20 cellular contexts compared by ENCODE assay signal in genomic region chr9:91465420-91465819, GRCh38. TPM values are rescaled to one million over a fixed set of nuclear protein-coding genes. Genes with fewer than 3 reads are reported as not detected.
DNase-seq lines count a peak whose midpoint lies in the region; ATAC-seq and TF ChIP-seq lines count a peak whose summit lies in the region.
"Had no signal": no experiment of that assay in that cellular context is flagged by ENCODE, and none has a peak within 500 bp of the region (broad histone marks: within the 10 kb centered on the region; RNA-seq: fewer than 3 reads in every experiment).

No MANE protein-coding gene starts in this region.

- H2AFZ ChIP-seq in IMR-90 (replicated peaks; ENCODE audit: low read length, poor library complexity) = no peak overlapping the region

- H4K91ac ChIP-seq in IMR-90 (ENCODE audit: insufficient read depth, low read depth, low read length) = no peak overlapping the region

- H3K56ac ChIP-seq in IMR-90 (ENCODE audit: extremely low read depth, insufficient read depth, low read length) = no peak overlapping the region

- ATAC-seq in IMR-90 (ENCODE audit: low read depth) (no peak), foreskin keratinocyte (peak; percentile 64), GM18520 (IDR thresholded peaks at IDR 0.05; ENCODE audit: unreplicated experiment) (no peak)
- ATAC-seq: HepG2, Panc1 had no signal

- no peak for TF ChIP-seq POLR2A in IMR-90 (IDR thresholded peaks at IDR 0.05; ENCODE audit: low read depth, low read length)
- no peak for TF ChIP-seq POLR2A in sigmoid colon (IDR thresholded peaks at IDR 0.05)
- TF ChIP-seq POLR2A in lower leg skin (IDR thresholded peaks at IDR 0.05) = no peak

- no peaks in the 10 kb centered on the region for H3K9me1 ChIP-seq in IMR-90 (ENCODE audit: insufficient read depth, low read length)

- H3K4me1 ChIP-seq in IMR-90 (ENCODE audit: control insufficient read depth, insufficient read depth, low read length) (no peaks in the 10 kb centered on the region), foreskin keratinocyte (peaks cover 8% of the 10 kb centered on the region), sigmoid colon (no peaks in the 10 kb centered on the region)
- H3K4me1 ChIP-seq: BE2C, prostate gland had no signal

- no peak overlapping the region for H3K4me3 ChIP-seq in AG04449 (ENCODE audit: low read depth, low read length)
- H3K4me3 ChIP-seq in IMR-90 (ENCODE audit: insufficient read depth, low read depth, low read length) = no peak overlapping the region
- no peak overlapping the region for H3K4me3 ChIP-seq in sigmoid colon
- no peak overlapping the region for H3K4me3 ChIP-seq in lower leg skin (ENCODE audit: low read depth, poor library complexity, severe bottlenecking)
- H3K4me3 ChIP-seq: prostate gland had no signal

- WGBS in IMR-90 (ENCODE audit: extremely low coverage in 2 of 2, insufficient read length in 1 of 2), 2 experiments = no CpG with 5 or more reads among the region's 2 CpGs
- 88 to 90% methylated on average over 2 of the region's 2 CpGs for WGBS in sigmoid colon, 2 donors
- 64 to 80% methylated on average over 2 of the region's 2 CpGs for WGBS in lower leg skin, 2 donors

- POLR2A ChIA-PET in AG04449 (lab: Yijun Ruan, JAX) (no interaction called here), IMR-90 (lab: Charles Lee; ENCODE audit: unreplicated experiment) (no interaction called here)

- BruUV-seq in IMR-90 (replicated peaks; lab: Mats Ljungman, UMichigan) = no TSS peak

- no peak for TF ChIP-seq RAD21 in IMR-90 (IDR thresholded peaks at IDR 0.05; ENCODE audit: low read length)

- no peak overlapping the region for H2BK20ac ChIP-seq in IMR-90 (ENCODE audit: low read depth, low read length)

- H4K5ac ChIP-seq in IMR-90 (ENCODE audit: low read depth, low read length) = no peak overlapping the region

- H3K9ac ChIP-seq in IMR-90 (ENCODE audit: low read depth, low read length) = no peak overlapping the region

- H4K20me1 ChIP-seq in IMR-90 (ENCODE audit: insufficient read depth, low read length) = no peaks in the 10 kb centered on the region

- H2BK5ac ChIP-seq in IMR-90 (ENCODE audit: low read depth, low read length, poor library complexity, severe bottlenecking) = no peak overlapping the region

- H3K4me2 ChIP-seq in IMR-90 (ENCODE audit: low read depth, low read length) = no peak overlapping the region

- intact Hi-C loops in IMR-90 (cut with micrococcal nuclease) = no loop called here
- intact Hi-C loops in sigmoid colon (cut with DNase I) = no loop called here
- intact Hi-C loops in lower leg skin (cut with DNase I; ENCODE audit: low total_unique reads) = no loop called here

- CTCF ChIA-PET in AG04449 (lab: Yijun Ruan, JAX) (interaction anchor here (1.3 kb wide), 1 partner anchor 550 kb away, joined by 5 read pairs; no protein-coding TSS in a partner anchor), IMR-90 (lab: Yijun Ruan, JAX) (no interaction called here)

- no peaks in the 10 kb centered on the region for H3K36me3 ChIP-seq in IMR-90 (ENCODE audit: control insufficient read depth, insufficient read depth, low read length)
- H3K36me3 ChIP-seq in sigmoid colon = no peaks in the 10 kb centered on the region
- H3K36me3 ChIP-seq: BE2C, prostate gland had no signal

- H4K8ac ChIP-seq in IMR-90 (ENCODE audit: low read depth in 2 of 2, low read length in 2 of 2) = no peak overlapping the region

- no peak for TF ChIP-seq EP300 in sigmoid colon (IDR thresholded peaks at IDR 0.05)

- no peak overlapping the region for H3K23ac ChIP-seq in IMR-90 (ENCODE audit: low read depth, low read length)

- no peaks in the 10 kb centered on the region for H3K9me3 ChIP-seq in IMR-90 (ENCODE audit: control insufficient read depth, insufficient read depth, low read length)
- no peaks in the 10 kb centered on the region for H3K9me3 ChIP-seq in sigmoid colon
- H3K9me3 ChIP-seq: BE2C, prostate gland had no signal

- DNase-seq in AG04449 (ENCODE audit: low read depth, low spot score) = peak; percentile 50
- DNase-seq in IMR-90 = peak; percentile 67
- DNase-seq in astrocyte of the hippocampus (ENCODE audit: low read depth, low spot score) = peak; percentile 19
- DNase-seq in foreskin keratinocyte = peak; percentile 72 to 88
- DNase-seq in GM13977 (ENCODE audit: low spot score) = no peak
- no peak for DNase-seq in sigmoid colon
- no peak for DNase-seq in lower leg skin (ENCODE audit: low spot score in 2 of 2)
- DNase-seq: activated T-cell treated with anti-CD3 and anti-CD28 coated beads, Interleukin-2, amount 50 U/mL, for 24 hours; BE2C; DMS153; endodermal cell; GF-D8; H9; NCI-H1417; NCI-H510A treated with DMSO at 0.1 percent for 48 hours; stimulated activated CD8-positive, alpha-beta memory T cell treated with anti-CD3 and anti-CD28 coated beads, Interleukin-4, amount 100 ng/mL, for 48 hours had no signal

- H3K27me3 ChIP-seq in IMR-90 (ENCODE audit: control insufficient read depth, insufficient read depth, low read length) (no peaks in the 10 kb centered on the region), foreskin keratinocyte (peaks cover 5% of the 10 kb centered on the region), sigmoid colon (no peaks in the 10 kb centered on the region)
- H3K27me3 ChIP-seq: BE2C had no signal

- H3K79me1 ChIP-seq in IMR-90 (ENCODE audit: low read depth in 1 of 2, low read length in 2 of 2) = no peaks in the 10 kb centered on the region

- dilution Hi-C loops in IMR-90 (cut with HindIII; ENCODE audit: low sequenced_read_pairs, unreplicated experiment) = no loop called here

- in situ Hi-C loops in IMR-90 (cut with MboI; ENCODE audit: low sequenced_read_pairs) (no loop called here), GM13977 (cut with MboI; ENCODE audit: low pct_unique_long_range_greater_than_20kb, low sequenced_read_pairs, unreplicated experiment) (no loop called here)

- no peak overlapping the region for H2AK5ac ChIP-seq in IMR-90 (ENCODE audit: low read depth, low read length)

- H2BK15ac ChIP-seq in IMR-90 (ENCODE audit: low read depth, low read length) = no peak overlapping the region

- no peak for TF ChIP-seq CTCF in AG04449 (IDR thresholded peaks at IDR 0.05; ENCODE audit: insufficient read depth, low read length, missing control alignments)
- TF ChIP-seq CTCF in IMR-90 (conservative IDR thresholded peaks at IDR 0.05; ENCODE audit: low read depth, low read length) = no peak
- no peak for TF ChIP-seq CTCF in foreskin keratinocyte (conservative IDR thresholded peaks at IDR 0.05)
- TF ChIP-seq CTCF in GM13977 (IDR thresholded peaks at IDR 0.05; ENCODE audit: extremely low read depth, insufficient read depth, missing control alignments) = no peak
- no peak for TF ChIP-seq CTCF in sigmoid colon (IDR thresholded peaks at IDR 0.05)
- TF ChIP-seq CTCF in lower leg skin (IDR thresholded peaks at IDR 0.05) = no peak

- no peak overlapping the region for H3K27ac ChIP-seq in IMR-90 (ENCODE audit: insufficient read depth, low read length)
- no peak overlapping the region for H3K27ac ChIP-seq in foreskin keratinocyte
- no peak overlapping the region for H3K27ac ChIP-seq in sigmoid colon
- H3K27ac ChIP-seq: prostate gland had no signal

- H2BK120ac ChIP-seq in IMR-90 (ENCODE audit: low read depth, low read length) = no peak overlapping the region

- H3K18ac ChIP-seq in IMR-90 (ENCODE audit: low read depth, low read length) = no peak overlapping the region

- H2AK9ac ChIP-seq in IMR-90 (replicated peaks; ENCODE audit: low read depth, low read length, poor library complexity) = no peak overlapping the region

- H3K14ac ChIP-seq in IMR-90 (replicated peaks; ENCODE audit: low read depth, low read length) = no peak overlapping the region

- H3K4ac ChIP-seq in IMR-90 (ENCODE audit: low read depth, low read length) = no peak overlapping the region

TF ChIP-seq in IMR-90, 13 proteins besides CTCF, POLR2A, EP300 and RAD21:
- TF ChIP-seq NFE2L2 (IDR thresholded peaks at IDR 0.05; ENCODE audit: low read depth, low read length) = no peak
- TF ChIP-seq BHLHE40 (IDR thresholded peaks at IDR 0.05; ENCODE audit: low read depth, low read length) = no peak

RNA-seq across cellular contexts. Expression of gene NFIL3, which starts 41.8 kb away (rescaled TPM):
- 27.6 and 29.4 TPM in 2 replicates for total RNA-seq in IMR-90 (2012; rRNA removed)
- 20.8 and 27.7 TPM in 2 replicates for polyA plus RNA-seq in IMR-90 (2012; rRNA removed)
- 11.9 and 12.8 TPM in 2 replicates for polyA plus RNA-seq in IMR-90 (2012; cell fraction: cytosol; rRNA removed)
- polyA plus RNA-seq in IMR-90 (2012; cell fraction: nucleus; rRNA removed; ENCODE audit: low replicate concordance) = 6.6 and 66.1 TPM in 2 replicates
- 10.5 and 10.7 TPM in 2 replicates for total RNA-seq in foreskin keratinocyte
- 8.4 and 8.6 TPM in 2 replicates for polyA plus RNA-seq in foreskin keratinocyte
- 10 to 100 TPM; 15.7 to 93.3 (median 38.5) TPM for total RNA-seq in sigmoid colon
- polyA plus RNA-seq in sigmoid colon = 10 to 100 TPM; 24.8 to 34.8 (median 25.0) TPM
- total RNA-seq in lower leg skin = 10 to 100 TPM; 23.5 to 42.5 (median 37.6) TPM

Comparison
In these comparisons a context has a peak if more than half of its experiments do, and no peak if none do; other contexts are left out.
1. DNase-seq: peak in AG04449 (single experiment), IMR-90 (single experiment), astrocyte of the hippocampus (single experiment) and foreskin keratinocyte (2 of 2); none in GM13977 (single experiment), sigmoid colon (single experiment) and lower leg skin (0 of 2).